ENCODE assay signal across 1 cellular context in genomic region chr13:110914293-110915056, GRCh38.
TF ChIP-seq lines count a peak whose summit lies in the region.

No MANE protein-coding gene starts in this region.

TF ChIP-seq in HepG2, 621 proteins besides CTCF, POLR2A, EP300 and RAD21 (continued from another document and continues in another):
- peak; percentile 84 for TF ChIP-seq ZNF687 (CRISPR knock-in tag; IDR thresholded peaks at IDR 0.05)
- no peak; the same call in 1 of the 2 replicates for TF ChIP-seq ZBTB39 (CRISPR knock-in tag; IDR thresholded peaks at IDR 0.05)
- TF ChIP-seq SNAPC4 (CRISPR knock-in tag; IDR thresholded peaks at IDR 0.05) = no peak
- 0 out of 2 replicates have a peak, but pooled peaks have one; percentile 35 for TF ChIP-seq NFAT5 (CRISPR knock-in tag; IDR thresholded peaks at IDR 0.05)
- TF ChIP-seq TFDP1 (CRISPR knock-in tag; IDR thresholded peaks at IDR 0.05; ENCODE audit: borderline replicate concordance) = 0 out of 2 replicates have a peak, but pooled peaks have one; percentile 7
- TF ChIP-seq ZNF782 (CRISPR knock-in tag; IDR thresholded peaks at IDR 0.05; ENCODE audit: borderline replicate concordance) = no peak
- TF ChIP-seq NFKB2 (CRISPR knock-in tag; IDR thresholded peaks at IDR 0.05; ENCODE audit: borderline replicate concordance) = peak; percentile 60; the same call in 1 of the 2 replicates
- TF ChIP-seq SMAD9 (CRISPR knock-in tag; IDR thresholded peaks at IDR 0.05) = 0 out of 2 replicates have a peak, but pooled peaks have one; percentile 63
- TF ChIP-seq HIVEP1 (CRISPR knock-in tag; IDR thresholded peaks at IDR 0.05) = peak; percentile 57
- TF ChIP-seq ZNF414 (CRISPR knock-in tag; IDR thresholded peaks at IDR 0.05) = no peak
- TF ChIP-seq NR2C2 (CRISPR knock-in tag; IDR thresholded peaks at IDR 0.05; ENCODE audit: borderline replicate concordance) = peak; percentile 35; the same call in 1 of the 2 replicates
- TF ChIP-seq STAG1 (CRISPR knock-in tag; IDR thresholded peaks at IDR 0.05) = no peak
- TF ChIP-seq ZBTB46 (CRISPR knock-in tag; IDR thresholded peaks at IDR 0.05; ENCODE audit: borderline replicate concordance) = no peak
- no peak for TF ChIP-seq MAFG (CRISPR knock-in tag; IDR thresholded peaks at IDR 0.05)
- no peak for TF ChIP-seq ZNF362 (CRISPR knock-in tag; IDR thresholded peaks at IDR 0.05; ENCODE audit: borderline replicate concordance)
- peak; percentile 73; the same call in 1 of the 2 replicates for TF ChIP-seq ZNF691 (CRISPR knock-in tag; IDR thresholded peaks at IDR 0.05; ENCODE audit: borderline replicate concordance, low read depth)
- TF ChIP-seq SATB2 (CRISPR knock-in tag; IDR thresholded peaks at IDR 0.05) = no peak
- no peak for TF ChIP-seq ZNF703 (CRISPR knock-in tag; IDR thresholded peaks at IDR 0.05; ENCODE audit: borderline replicate concordance)
- TF ChIP-seq EEA1 (CRISPR knock-in tag; IDR thresholded peaks at IDR 0.05; ENCODE audit: borderline replicate concordance) = 0 out of 2 replicates have a peak, but pooled peaks have one; percentile 36
- no peak for TF ChIP-seq SCMH1 (CRISPR knock-in tag; IDR thresholded peaks at IDR 0.05; ENCODE audit: borderline replicate concordance)
- TF ChIP-seq PRPF4 (IDR thresholded peaks at IDR 0.05; ENCODE audit: low read depth, low read length, poor library complexity, severe bottlenecking) = no peak
- TF ChIP-seq ZFP37 (CRISPR knock-in tag; IDR thresholded peaks at IDR 0.05; ENCODE audit: borderline replicate concordance) = no peak
- no peak for TF ChIP-seq HOMEZ (CRISPR knock-in tag; IDR thresholded peaks at IDR 0.05; ENCODE audit: low read depth)
